In genomic region chr20:36836591-36837329, GRCh38 we compare ENCODE assay signal across 1 cellular context.
TF ChIP-seq lines count a peak whose summit lies in the region.

No MANE protein-coding gene starts in this region.

TF ChIP-seq in HepG2, 621 proteins besides CTCF, POLR2A, EP300 and RAD21 (continued from another document and continues in another):
- TF ChIP-seq, protein P1, sequence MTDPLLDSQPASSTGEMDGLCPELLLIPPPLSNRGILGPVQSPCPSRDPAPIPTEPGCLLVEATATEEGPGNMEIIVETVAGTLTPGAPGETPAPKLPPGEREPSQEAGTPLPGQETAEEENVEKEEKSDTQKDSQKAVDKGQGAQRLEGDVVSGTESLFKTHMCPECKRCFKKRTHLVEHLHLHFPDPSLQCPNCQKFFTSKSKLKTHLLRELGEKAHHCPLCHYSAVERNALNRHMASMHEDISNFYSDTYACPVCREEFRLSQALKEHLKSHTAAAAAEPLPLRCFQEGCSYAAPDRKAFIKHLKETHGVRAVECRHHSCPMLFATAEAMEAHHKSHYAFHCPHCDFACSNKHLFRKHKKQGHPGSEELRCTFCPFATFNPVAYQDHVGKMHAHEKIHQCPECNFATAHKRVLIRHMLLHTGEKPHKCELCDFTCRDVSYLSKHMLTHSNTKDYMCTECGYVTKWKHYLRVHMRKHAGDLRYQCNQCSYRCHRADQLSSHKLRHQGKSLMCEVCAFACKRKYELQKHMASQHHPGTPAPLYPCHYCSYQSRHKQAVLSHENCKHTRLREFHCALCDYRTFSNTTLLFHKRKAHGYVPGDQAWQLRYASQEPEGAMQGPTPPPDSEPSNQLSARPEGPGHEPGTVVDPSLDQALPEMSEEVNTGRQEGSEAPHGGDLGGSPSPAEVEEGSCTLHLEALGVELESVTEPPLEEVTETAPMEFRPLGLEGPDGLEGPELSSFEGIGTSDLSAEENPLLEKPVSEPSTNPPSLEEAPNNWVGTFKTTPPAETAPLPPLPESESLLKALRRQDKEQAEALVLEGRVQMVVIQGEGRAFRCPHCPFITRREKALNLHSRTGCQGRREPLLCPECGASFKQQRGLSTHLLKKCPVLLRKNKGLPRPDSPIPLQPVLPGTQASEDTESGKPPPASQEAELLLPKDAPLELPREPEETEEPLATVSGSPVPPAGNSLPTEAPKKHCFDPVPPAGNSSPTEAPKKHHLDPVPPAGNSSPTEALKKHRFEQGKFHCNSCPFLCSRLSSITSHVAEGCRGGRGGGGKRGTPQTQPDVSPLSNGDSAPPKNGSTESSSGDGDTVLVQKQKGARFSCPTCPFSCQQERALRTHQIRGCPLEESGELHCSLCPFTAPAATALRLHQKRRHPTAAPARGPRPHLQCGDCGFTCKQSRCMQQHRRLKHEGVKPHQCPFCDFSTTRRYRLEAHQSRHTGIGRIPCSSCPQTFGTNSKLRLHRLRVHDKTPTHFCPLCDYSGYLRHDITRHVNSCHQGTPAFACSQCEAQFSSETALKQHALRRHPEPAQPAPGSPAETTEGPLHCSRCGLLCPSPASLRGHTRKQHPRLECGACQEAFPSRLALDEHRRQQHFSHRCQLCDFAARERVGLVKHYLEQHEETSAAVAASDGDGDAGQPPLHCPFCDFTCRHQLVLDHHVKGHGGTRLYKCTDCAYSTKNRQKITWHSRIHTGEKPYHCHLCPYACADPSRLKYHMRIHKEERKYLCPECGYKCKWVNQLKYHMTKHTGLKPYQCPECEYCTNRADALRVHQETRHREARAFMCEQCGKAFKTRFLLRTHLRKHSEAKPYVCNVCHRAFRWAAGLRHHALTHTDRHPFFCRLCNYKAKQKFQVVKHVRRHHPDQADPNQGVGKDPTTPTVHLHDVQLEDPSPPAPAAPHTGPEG (CRISPR knock-in tag; IDR thresholded peaks at IDR 0.05) = no peak
- TF ChIP-seq, protein P2, sequence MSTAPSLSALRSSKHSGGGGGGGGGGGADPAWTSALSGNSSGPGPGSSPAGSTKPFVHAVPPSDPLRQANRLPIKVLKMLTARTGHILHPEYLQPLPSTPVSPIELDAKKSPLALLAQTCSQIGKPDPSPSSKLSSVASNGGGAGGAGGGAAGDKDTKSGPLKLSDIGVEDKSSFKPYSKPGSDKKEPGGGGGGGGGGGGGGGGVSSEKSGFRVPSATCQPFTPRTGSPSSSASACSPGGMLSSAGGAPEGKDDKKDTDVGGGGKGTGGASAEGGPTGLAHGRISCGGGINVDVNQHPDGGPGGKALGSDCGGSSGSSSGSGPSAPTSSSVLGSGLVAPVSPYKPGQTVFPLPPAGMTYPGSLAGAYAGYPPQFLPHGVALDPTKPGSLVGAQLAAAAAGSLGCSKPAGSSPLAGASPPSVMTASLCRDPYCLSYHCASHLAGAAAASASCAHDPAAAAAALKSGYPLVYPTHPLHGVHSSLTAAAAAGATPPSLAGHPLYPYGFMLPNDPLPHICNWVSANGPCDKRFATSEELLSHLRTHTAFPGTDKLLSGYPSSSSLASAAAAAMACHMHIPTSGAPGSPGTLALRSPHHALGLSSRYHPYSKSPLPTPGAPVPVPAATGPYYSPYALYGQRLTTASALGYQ (CRISPR knock-in tag; IDR thresholded peaks at IDR 0.05) = no peak
- TF ChIP-seq AFF4 (CRISPR knock-in tag; IDR thresholded peaks at IDR 0.05) (no peak), NFKB2 (CRISPR knock-in tag; IDR thresholded peaks at IDR 0.05; ENCODE audit: borderline replicate concordance) (no peak; the same call in 1 of the 2 replicates), MTF1 (CRISPR knock-in tag; IDR thresholded peaks at IDR 0.05) (no peak), TRIM24 (CRISPR knock-in tag; IDR thresholded peaks at IDR 0.05) (no peak), ZNF318 (CRISPR knock-in tag; IDR thresholded peaks at IDR 0.05) (no peak), SMAD9 (CRISPR knock-in tag; IDR thresholded peaks at IDR 0.05) (no peak), ZBTB49 (CRISPR knock-in tag; IDR thresholded peaks at IDR 0.05; ENCODE audit: borderline replicate concordance) (no peak), ZNF513 (CRISPR knock-in tag; conservative IDR thresholded peaks at IDR 0.05) (no peak), HDAC2 (CRISPR knock-in tag; IDR thresholded peaks at IDR 0.05) (peak; percentile 79), ZNF207 (IDR thresholded peaks at IDR 0.05; ENCODE audit: borderline replicate concordance) (no peak), ZNF124 (CRISPR knock-in tag; IDR thresholded peaks at IDR 0.05) (0 out of 2 replicates have a peak, but pooled peaks have one; percentile 73), NRL (CRISPR knock-in tag; IDR thresholded peaks at IDR 0.05; ENCODE audit: borderline replicate concordance) (peak; percentile 29; the same call in 1 of the 2 replicates), ZNF709 (CRISPR knock-in tag; IDR thresholded peaks at IDR 0.05) (no peak), BRD4 (CRISPR knock-in tag; IDR thresholded peaks at IDR 0.05) (no peak), NR1H2 (CRISPR knock-in tag; IDR thresholded peaks at IDR 0.05; ENCODE audit: borderline replicate concordance, low read depth) (no peak), NR2C2 (CRISPR knock-in tag; IDR thresholded peaks at IDR 0.05; ENCODE audit: borderline replicate concordance) (no peak), TCF7 (IDR thresholded peaks at IDR 0.05; ENCODE audit: low read depth) (no peak), ZNF781 (CRISPR knock-in tag; IDR thresholded peaks at IDR 0.05; ENCODE audit: borderline replicate concordance, not compliant biosample characterization) (no peak), ZNF138 (CRISPR knock-in tag; IDR thresholded peaks at IDR 0.05; ENCODE audit: low read depth) (no peak), ZNF430 (CRISPR knock-in tag; IDR thresholded peaks at IDR 0.05) (no peak)
- TF ChIP-seq, protein P3, sequence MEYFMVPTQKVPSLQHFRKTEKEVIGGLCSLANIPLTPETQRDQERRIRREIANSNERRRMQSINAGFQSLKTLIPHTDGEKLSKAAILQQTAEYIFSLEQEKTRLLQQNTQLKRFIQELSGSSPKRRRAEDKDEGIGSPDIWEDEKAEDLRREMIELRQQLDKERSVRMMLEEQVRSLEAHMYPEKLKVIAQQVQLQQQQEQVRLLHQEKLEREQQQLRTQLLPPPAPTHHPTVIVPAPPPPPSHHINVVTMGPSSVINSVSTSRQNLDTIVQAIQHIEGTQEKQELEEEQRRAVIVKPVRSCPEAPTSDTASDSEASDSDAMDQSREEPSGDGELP (IDR thresholded peaks at IDR 0.05; ENCODE audit: borderline replicate concordance, low read depth) = no peak
- TF ChIP-seq, protein P4, sequence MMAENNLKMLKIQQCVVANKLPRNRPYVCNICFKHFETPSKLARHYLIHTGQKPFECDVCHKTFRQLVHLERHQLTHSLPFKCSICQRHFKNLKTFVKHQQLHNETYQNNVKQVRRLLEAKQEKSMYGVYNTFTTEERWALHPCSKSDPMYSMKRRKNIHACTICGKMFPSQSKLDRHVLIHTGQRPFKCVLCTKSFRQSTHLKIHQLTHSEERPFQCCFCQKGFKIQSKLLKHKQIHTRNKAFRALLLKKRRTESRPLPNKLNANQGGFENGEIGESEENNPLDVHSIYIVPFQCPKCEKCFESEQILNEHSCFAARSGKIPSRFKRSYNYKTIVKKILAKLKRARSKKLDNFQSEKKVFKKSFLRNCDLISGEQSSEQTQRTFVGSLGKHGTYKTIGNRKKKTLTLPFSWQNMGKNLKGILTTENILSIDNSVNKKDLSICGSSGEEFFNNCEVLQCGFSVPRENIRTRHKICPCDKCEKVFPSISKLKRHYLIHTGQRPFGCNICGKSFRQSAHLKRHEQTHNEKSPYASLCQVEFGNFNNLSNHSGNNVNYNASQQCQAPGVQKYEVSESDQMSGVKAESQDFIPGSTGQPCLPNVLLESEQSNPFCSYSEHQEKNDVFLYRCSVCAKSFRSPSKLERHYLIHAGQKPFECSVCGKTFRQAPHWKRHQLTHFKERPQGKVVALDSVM (CRISPR knock-in tag; IDR thresholded peaks at IDR 0.05) = peak; percentile 97
